ENCODE assay signal across 1 cellular context in the genomic region with DNA sequence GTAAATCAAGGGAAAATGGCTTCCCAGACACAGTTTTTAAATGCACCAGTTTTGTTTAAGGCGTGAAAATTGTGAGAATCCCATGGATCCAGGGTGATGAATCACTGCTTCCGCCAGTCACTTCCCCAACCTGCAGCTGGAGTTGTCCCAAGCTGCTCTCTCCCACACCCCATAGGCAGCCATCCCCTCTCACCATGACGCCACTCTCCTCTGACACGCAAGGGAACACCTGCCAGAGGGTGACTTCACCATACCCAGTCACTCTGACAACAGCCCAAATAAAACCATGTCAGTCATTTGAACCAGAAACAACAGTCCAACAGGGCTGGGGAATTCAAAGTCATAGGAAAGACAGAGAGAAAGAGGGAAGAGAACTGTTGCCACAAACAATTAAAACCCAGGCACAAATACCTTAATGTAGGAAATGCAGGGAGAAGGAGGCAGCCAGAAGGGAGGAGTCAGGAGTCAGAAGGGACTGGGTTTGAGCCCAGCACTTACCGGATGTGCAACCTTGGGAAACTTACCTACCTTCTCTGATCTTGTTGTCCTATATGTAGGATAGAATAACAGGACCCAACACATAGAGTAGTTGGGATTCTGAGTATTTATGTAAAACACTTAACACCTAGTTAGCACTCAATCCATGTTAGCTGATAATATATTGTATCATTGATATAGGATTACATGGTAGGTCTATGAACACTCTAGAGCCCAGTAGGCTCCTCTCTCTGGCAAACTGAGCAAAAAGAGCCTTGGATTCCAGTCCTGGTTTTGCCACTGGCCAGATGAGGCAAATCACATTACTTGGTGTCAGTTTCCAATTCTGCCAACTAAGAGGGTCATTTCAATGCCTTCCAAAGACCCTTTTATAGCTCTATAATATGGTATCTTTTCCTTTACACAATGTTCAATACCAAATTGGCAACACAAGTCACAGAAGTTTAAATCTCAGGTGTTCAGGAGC.
TF ChIP-seq lines count a peak whose summit lies in the region.

No MANE protein-coding gene starts in this region.

TF ChIP-seq in WTC11, 78 proteins besides CTCF, POLR2A, EP300 and RAD21 (continued from another document and continues in another):
- no peak for TF ChIP-seq ZNF532 (CRISPR knock-in tag; IDR thresholded peaks at IDR 0.05; ENCODE audit: borderline replicate concordance)
- 0 out of 2 replicates have a peak, but pooled peaks have one; percentile 48 for TF ChIP-seq ZBTB21 (CRISPR knock-in tag; IDR thresholded peaks at IDR 0.05; ENCODE audit: borderline replicate concordance)
- TF ChIP-seq ZNF396 (CRISPR knock-in tag; IDR thresholded peaks at IDR 0.05; ENCODE audit: borderline replicate concordance) = no peak
- TF ChIP-seq ZNF121 (CRISPR knock-in tag; IDR thresholded peaks at IDR 0.05) = no peak
- no peak for TF ChIP-seq STAT6 (CRISPR knock-in tag; conservative IDR thresholded peaks at IDR 0.05; ENCODE audit: low read depth)
- no peak for TF ChIP-seq NR1H2 (CRISPR knock-in tag; IDR thresholded peaks at IDR 0.05)
- TF ChIP-seq RELA (CRISPR knock-in tag; IDR thresholded peaks at IDR 0.05; ENCODE audit: borderline replicate concordance) = no peak
- no peak for TF ChIP-seq ATF1 (CRISPR knock-in tag; IDR thresholded peaks at IDR 0.05)
- no peak for TF ChIP-seq MYBL2 (CRISPR knock-in tag; IDR thresholded peaks at IDR 0.05)
- TF ChIP-seq SMAD3 (CRISPR knock-in tag; IDR thresholded peaks at IDR 0.05; ENCODE audit: borderline replicate concordance) = no peak
- 0 out of 2 replicates have a peak, but pooled peaks have one; percentile 67 for TF ChIP-seq ZNF416 (CRISPR knock-in tag; IDR thresholded peaks at IDR 0.05)
- TF ChIP-seq FOXJ3 (CRISPR knock-in tag; IDR thresholded peaks at IDR 0.05; ENCODE audit: borderline replicate concordance) = no peak
- no peak for TF ChIP-seq ZNF263 (CRISPR knock-in tag; IDR thresholded peaks at IDR 0.05; ENCODE audit: low read depth)
- no peak for TF ChIP-seq NFATC4 (CRISPR knock-in tag; IDR thresholded peaks at IDR 0.05)
- TF ChIP-seq SP1 (CRISPR knock-in tag; conservative IDR thresholded peaks at IDR 0.05) = no peak
- TF ChIP-seq, protein P1, sequence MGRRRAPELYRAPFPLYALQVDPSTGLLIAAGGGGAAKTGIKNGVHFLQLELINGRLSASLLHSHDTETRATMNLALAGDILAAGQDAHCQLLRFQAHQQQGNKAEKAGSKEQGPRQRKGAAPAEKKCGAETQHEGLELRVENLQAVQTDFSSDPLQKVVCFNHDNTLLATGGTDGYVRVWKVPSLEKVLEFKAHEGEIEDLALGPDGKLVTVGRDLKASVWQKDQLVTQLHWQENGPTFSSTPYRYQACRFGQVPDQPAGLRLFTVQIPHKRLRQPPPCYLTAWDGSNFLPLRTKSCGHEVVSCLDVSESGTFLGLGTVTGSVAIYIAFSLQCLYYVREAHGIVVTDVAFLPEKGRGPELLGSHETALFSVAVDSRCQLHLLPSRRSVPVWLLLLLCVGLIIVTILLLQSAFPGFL (CRISPR knock-in tag; IDR thresholded peaks at IDR 0.05; ENCODE audit: borderline replicate concordance) = no peak
- TF ChIP-seq HMGXB4 (CRISPR knock-in tag; IDR thresholded peaks at IDR 0.05) = no peak
- 0 out of 2 replicates have a peak, but pooled peaks have one; percentile 31 for TF ChIP-seq TEAD1 (CRISPR knock-in tag; IDR thresholded peaks at IDR 0.05)
- TF ChIP-seq ATF6 (CRISPR knock-in tag; IDR thresholded peaks at IDR 0.05) = no peak
- TF ChIP-seq, protein P2, sequence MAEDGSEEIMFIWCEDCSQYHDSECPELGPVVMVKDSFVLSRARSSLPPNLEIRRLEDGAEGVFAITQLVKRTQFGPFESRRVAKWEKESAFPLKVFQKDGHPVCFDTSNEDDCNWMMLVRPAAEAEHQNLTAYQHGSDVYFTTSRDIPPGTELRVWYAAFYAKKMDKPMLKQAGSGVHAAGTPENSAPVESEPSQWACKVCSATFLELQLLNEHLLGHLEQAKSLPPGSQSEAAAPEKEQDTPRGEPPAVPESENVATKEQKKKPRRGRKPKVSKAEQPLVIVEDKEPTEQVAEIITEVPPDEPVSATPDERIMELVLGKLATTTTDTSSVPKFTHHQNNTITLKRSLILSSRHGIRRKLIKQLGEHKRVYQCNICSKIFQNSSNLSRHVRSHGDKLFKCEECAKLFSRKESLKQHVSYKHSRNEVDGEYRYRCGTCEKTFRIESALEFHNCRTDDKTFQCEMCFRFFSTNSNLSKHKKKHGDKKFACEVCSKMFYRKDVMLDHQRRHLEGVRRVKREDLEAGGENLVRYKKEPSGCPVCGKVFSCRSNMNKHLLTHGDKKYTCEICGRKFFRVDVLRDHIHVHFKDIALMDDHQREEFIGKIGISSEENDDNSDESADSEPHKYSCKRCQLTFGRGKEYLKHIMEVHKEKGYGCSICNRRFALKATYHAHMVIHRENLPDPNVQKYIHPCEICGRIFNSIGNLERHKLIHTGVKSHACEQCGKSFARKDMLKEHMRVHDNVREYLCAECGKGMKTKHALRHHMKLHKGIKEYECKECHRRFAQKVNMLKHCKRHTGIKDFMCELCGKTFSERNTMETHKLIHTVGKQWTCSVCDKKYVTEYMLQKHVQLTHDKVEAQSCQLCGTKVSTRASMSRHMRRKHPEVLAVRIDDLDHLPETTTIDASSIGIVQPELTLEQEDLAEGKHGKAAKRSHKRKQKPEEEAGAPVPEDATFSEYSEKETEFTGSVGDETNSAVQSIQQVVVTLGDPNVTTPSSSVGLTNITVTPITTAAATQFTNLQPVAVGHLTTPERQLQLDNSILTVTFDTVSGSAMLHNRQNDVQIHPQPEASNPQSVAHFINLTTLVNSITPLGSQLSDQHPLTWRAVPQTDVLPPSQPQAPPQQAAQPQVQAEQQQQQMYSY (CRISPR knock-in tag; IDR thresholded peaks at IDR 0.05) = peak; percentile 95
- TF ChIP-seq, protein P3, sequence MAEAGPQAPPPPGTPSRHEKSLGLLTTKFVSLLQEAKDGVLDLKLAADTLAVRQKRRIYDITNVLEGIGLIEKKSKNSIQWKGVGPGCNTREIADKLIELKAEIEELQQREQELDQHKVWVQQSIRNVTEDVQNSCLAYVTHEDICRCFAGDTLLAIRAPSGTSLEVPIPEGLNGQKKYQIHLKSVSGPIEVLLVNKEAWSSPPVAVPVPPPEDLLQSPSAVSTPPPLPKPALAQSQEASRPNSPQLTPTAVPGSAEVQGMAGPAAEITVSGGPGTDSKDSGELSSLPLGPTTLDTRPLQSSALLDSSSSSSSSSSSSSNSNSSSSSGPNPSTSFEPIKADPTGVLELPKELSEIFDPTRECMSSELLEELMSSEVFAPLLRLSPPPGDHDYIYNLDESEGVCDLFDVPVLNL (CRISPR knock-in tag; IDR thresholded peaks at IDR 0.05; ENCODE audit: borderline replicate concordance, low read depth) = no peak
- TF ChIP-seq IRF2 (CRISPR knock-in tag; IDR thresholded peaks at IDR 0.05; ENCODE audit: borderline replicate concordance, low read depth) = no peak
- no peak for TF ChIP-seq ZNF317 (CRISPR knock-in tag; IDR thresholded peaks at IDR 0.05; ENCODE audit: borderline replicate concordance, low read depth)
- TF ChIP-seq FOXK1 (CRISPR knock-in tag; IDR thresholded peaks at IDR 0.05) = no peak
- TF ChIP-seq, protein P4, sequence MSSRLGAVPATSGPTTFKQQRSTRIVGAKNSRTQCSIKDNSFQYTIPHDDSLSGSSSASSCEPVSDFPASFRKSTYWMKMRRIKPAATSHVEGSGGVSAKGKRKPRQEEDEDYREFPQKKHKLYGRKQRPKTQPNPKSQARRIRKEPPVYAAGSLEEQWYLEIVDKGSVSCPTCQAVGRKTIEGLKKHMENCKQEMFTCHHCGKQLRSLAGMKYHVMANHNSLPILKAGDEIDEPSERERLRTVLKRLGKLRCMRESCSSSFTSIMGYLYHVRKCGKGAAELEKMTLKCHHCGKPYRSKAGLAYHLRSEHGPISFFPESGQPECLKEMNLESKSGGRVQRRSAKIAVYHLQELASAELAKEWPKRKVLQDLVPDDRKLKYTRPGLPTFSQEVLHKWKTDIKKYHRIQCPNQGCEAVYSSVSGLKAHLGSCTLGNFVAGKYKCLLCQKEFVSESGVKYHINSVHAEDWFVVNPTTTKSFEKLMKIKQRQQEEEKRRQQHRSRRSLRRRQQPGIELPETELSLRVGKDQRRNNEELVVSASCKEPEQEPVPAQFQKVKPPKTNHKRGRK (CRISPR knock-in tag; IDR thresholded peaks at IDR 0.05; ENCODE audit: borderline replicate concordance) = no peak
- no peak for TF ChIP-seq TCF7 (CRISPR knock-in tag; IDR thresholded peaks at IDR 0.05; ENCODE audit: low read depth)
- TF ChIP-seq ETV6 (CRISPR knock-in tag; IDR thresholded peaks at IDR 0.05) = peak; percentile 38; the same call in 1 of the 2 replicates
- TF ChIP-seq HMGA2 (CRISPR knock-in tag; IDR thresholded peaks at IDR 0.05) = no peak
- TF ChIP-seq ERG (CRISPR knock-in tag; IDR thresholded peaks at IDR 0.05) = no peak
